In genomic region chr6:166595061-166595780, GRCh38 we compare ENCODE assay signal across 12 cellular contexts. TPM values are rescaled to one million over a fixed set of nuclear protein-coding genes. Genes with fewer than 3 reads are reported as not detected.
DNase-seq lines count a peak whose midpoint lies in the region; ATAC-seq and TF ChIP-seq lines count a peak whose summit lies in the region.
"Had no signal": no experiment of that assay in that cellular context is flagged by ENCODE, and none has a peak within 500 bp of the region (broad histone marks: within the 10 kb centered on the region; RNA-seq: fewer than 3 reads in every experiment).

No MANE protein-coding gene starts in this region.

- H4K20me1 ChIP-seq in osteoblast (ENCODE audit: insufficient read depth, low read length): no peaks in the 10 kb centered on the region

- ATAC-seq in GM21423 (IDR thresholded peaks at IDR 0.05; ENCODE audit: unreplicated experiment) (no peak), aorta (ENCODE audit: low FRiP score) (no peak)
- ATAC-seq: psoas muscle; stimulated activated naive CD8-positive, alpha-beta T cell treated with anti-CD3 and anti-CD28 coated beads, Interleukin-15, amount 100 ng/mL, for 72 hours had no signal

- H3K36me3 ChIP-seq in BJ (ENCODE audit: control insufficient read depth, insufficient read depth, low read length): no peaks in the 10 kb centered on the region
- H3K36me3 ChIP-seq in esophagus squamous epithelium: no peaks in the 10 kb centered on the region
- no peaks in the 10 kb centered on the region for H3K36me3 ChIP-seq in osteoblast (ENCODE audit: insufficient read depth, low read length)
- H3K36me3 ChIP-seq in aorta (ENCODE audit: control insufficient read depth in 1 of 2, insufficient read depth in 2 of 2, low read length in 1 of 2): no peaks in the 10 kb centered on the region

- TF ChIP-seq CTCF in BJ (IDR thresholded peaks at IDR 0.05; ENCODE audit: insufficient read depth, low read depth, low read length) (no peak), RWPE1 (conservative IDR thresholded peaks at IDR 0.05; ENCODE audit: low read depth) (no peak), esophagus squamous epithelium (IDR thresholded peaks at IDR 0.05) (no peak), osteoblast (IDR thresholded peaks at IDR 0.05; ENCODE audit: extremely low read depth, low read depth, low read length) (no peak)

- no peaks in the 10 kb centered on the region for H3K27me3 ChIP-seq in BJ (ENCODE audit: control insufficient read depth, insufficient read depth, low read length)
- H3K27me3 ChIP-seq in esophagus squamous epithelium: no peaks in the 10 kb centered on the region
- no peaks in the 10 kb centered on the region for H3K27me3 ChIP-seq in osteoblast (ENCODE audit: insufficient read depth, low read length)
- H3K27me3 ChIP-seq in aorta (ENCODE audit: control insufficient read depth in 1 of 2, insufficient read depth in 2 of 2, low read length in 1 of 2): no peaks in the 10 kb centered on the region

- H2AFZ ChIP-seq in osteoblast (ENCODE audit: low read length): no peak overlapping the region
- H2AFZ ChIP-seq: PC-9 had no signal

- peak; percentile 87 for DNase-seq in BJ (ENCODE audit: low read depth)
- no peak for DNase-seq in RWPE1 (ENCODE audit: low spot score)
- DNase-seq in esophagus squamous epithelium (lab: John Stamatoyannopoulos, UW): no peak
- peak; percentile 87 for DNase-seq in osteoblast (ENCODE audit: insufficient read length, low spot score, missing footprints)
- no peak for DNase-seq in NCI-H1417 treated with DMSO at 0.1 percent for 48 hours (lab: John Stamatoyannopoulos, UW)
- no peak for DNase-seq in activated naive CD4-positive, alpha-beta T cell (lab: John Stamatoyannopoulos, UW)
- DNase-seq in aorta: no peak
- DNase-seq: NCI-H345; PC-9; psoas muscle; stimulated activated naive CD8-positive, alpha-beta T cell treated with anti-CD3 and anti-CD28 coated beads, Interleukin-15, amount 100 ng/mL, for 72 hours had no signal

- POLR2A ChIA-PET in BJ (lab: Charles Lee) (no interaction called here), RWPE1 (lab: Yijun Ruan, JAX; ENCODE audit: low non-redundant PET) (no interaction called here)

- no peak for TF ChIP-seq POLR2A in esophagus squamous epithelium (IDR thresholded peaks at IDR 0.05)

- peak overlapping the region; percentile 32; the same call in 1 of the 2 replicates for H3K27ac ChIP-seq in RWPE1
- peak overlapping the region; percentile 29 to 86 (median 68) for H3K27ac ChIP-seq in esophagus squamous epithelium
- H3K27ac ChIP-seq in osteoblast (ENCODE audit: low read depth, low read length): peak overlapping the region; percentile 100
- H3K27ac ChIP-seq in aorta (ENCODE audit: low read depth in 1 of 2, low read length in 2 of 2): no peak overlapping the region
- H3K27ac ChIP-seq: PC-9, psoas muscle had no signal

- H3K9me3 ChIP-seq in esophagus squamous epithelium: no peaks in the 10 kb centered on the region
- H3K9me3 ChIP-seq in osteoblast (ENCODE audit: low read depth, low read length): no peaks in the 10 kb centered on the region
- H3K9me3 ChIP-seq in aorta (ENCODE audit: control insufficient read depth, low read length): no peaks in the 10 kb centered on the region
- H3K9me3 ChIP-seq: psoas muscle had no signal

- H3K4me2 ChIP-seq in osteoblast (ENCODE audit: insufficient read depth, low read length): peak overlapping the region; percentile 64
- H3K4me2 ChIP-seq: PC-9 had no signal

- H3K4me3 ChIP-seq in BJ (ENCODE audit: low read depth, low read length) (no peak overlapping the region), esophagus squamous epithelium (no peak overlapping the region), osteoblast (ENCODE audit: insufficient read depth, low read length) (peak overlapping the region; percentile 26), aorta (ENCODE audit: low read length in 2 of 2) (no peak overlapping the region)
- H3K4me3 ChIP-seq: PC-9, psoas muscle had no signal

- H3K79me2 ChIP-seq in osteoblast (ENCODE audit: insufficient read depth, low read length): peaks cover 66% of the 10 kb centered on the region

- peaks cover 2 to 55% (median 17%) of the 10 kb centered on the region in 3 donors for H3K4me1 ChIP-seq in esophagus squamous epithelium
- peaks cover 68% of the 10 kb centered on the region for H3K4me1 ChIP-seq in osteoblast (ENCODE audit: insufficient read depth, low read length)
- H3K4me1 ChIP-seq in aorta (ENCODE audit: control insufficient read depth in 1 of 2, insufficient read depth in 2 of 2, low read length in 2 of 2): no peaks in the 10 kb centered on the region

- intact Hi-C loops in esophagus squamous epithelium (cut with DNase I) (no loop called here), aorta (cut with DNase I) (loop anchor here in 1 of 2 donors (5.0 kb wide), 1 partner anchor 38 kb away; no protein-coding TSS in a partner anchor)

- CTCF ChIA-PET in BJ (lab: Yijun Ruan, JAX) (interaction anchor here (1.0 to 1.4 kb wide), 2 partner anchors 19 to 35 kb away, joined by 3 read pairs; no protein-coding TSS in a partner anchor), RWPE1 (lab: Yijun Ruan, JAX) (no interaction called here)

- 82 to 87% methylated on average over 10 to 13 of the region's 13 CpGs for WGBS in esophagus squamous epithelium, 2 donors
- WGBS in aorta, 2 donors: 87 to 88% methylated on average over 13 of the region's 13 CpGs

RNA-seq across cellular contexts. Expression of gene RAMACL, which starts 8.7 kb away (rescaled TPM):
- 0.26 and 0.32 TPM in 2 replicates for polyA plus RNA-seq in BJ (2011; rRNA removed)
- polyA minus RNA-seq in BJ (2011; rRNA and poly(A)+ RNA removed): 1.4 and 2.3 TPM in 2 replicates
- 1 to 10 TPM in 3 of 4 donors, under 1 TPM in 1; 0.99 to 2.7 (median 1.3) TPM for total RNA-seq in esophagus squamous epithelium
- 3.3 and 4.1 TPM in 2 replicates for total RNA-seq in osteoblast
- 1 to 10 TPM; 2.4 to 6.4 TPM for total RNA-seq in aorta
- polyA plus RNA-seq in aorta: under 1 TPM in 1 of 2 donors, not detected in 1; 0.41 TPM

RNA-seq across cellular contexts. Expression of gene RPS6KA2, which starts 31.8 kb away (rescaled TPM):
- polyA plus RNA-seq in BJ (2011; rRNA removed): 60.7 and 80.8 TPM in 2 replicates
- 69.2 and 82.5 TPM in 2 replicates for polyA minus RNA-seq in BJ (2011; rRNA and poly(A)+ RNA removed)
- total RNA-seq in esophagus squamous epithelium: 10 to 100 TPM; 11.8 to 66.0 (median 19.2) TPM
- 112 and 113 TPM in 2 replicates for total RNA-seq in osteoblast
- total RNA-seq in aorta: 10 to 100 TPM; 43.2 to 52.7 TPM
- polyA plus RNA-seq in aorta: 10 to 100 TPM; 24.5 to 31.3 TPM

Comparison
In these comparisons a context has a peak if more than half of its experiments do, and no peak if none do; other contexts are left out.
1. DNase-seq: peak in BJ (single experiment) and osteoblast (single experiment); none in RWPE1 (single experiment), esophagus squamous epithelium (single experiment), NCI-H1417 treated with DMSO at 0.1 percent for 48 hours (single experiment), activated naive CD4-positive, alpha-beta T cell (0 of 4) and aorta (0 of 2).
2. H3K27ac ChIP-seq: peak in RWPE1 (single experiment), esophagus squamous epithelium (4 of 4) and osteoblast (single experiment); none in aorta (0 of 2).